In the genomic region with DNA sequence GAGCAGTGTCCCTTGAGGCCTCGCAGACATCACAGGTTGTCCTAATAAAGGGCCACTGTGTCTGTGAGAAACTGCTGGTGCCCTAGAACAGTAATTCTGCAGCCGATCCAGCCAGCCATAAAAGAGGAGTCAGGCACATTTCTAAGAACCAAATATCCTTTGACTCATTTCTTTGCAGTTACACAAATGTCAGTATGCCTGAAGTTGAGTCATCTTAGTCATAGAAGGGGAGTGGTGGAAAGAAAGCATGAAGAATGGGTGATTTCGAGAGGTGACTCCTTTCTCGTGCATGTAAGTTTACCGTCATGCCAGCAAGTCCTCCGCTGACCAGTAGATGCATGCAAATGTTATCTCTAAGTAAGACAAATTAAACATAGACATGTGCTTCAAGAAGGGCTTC, we compare ENCODE assay signal across 14 cellular contexts.
DNase-seq lines count a peak whose midpoint lies in the region; ATAC-seq and TF ChIP-seq lines count a peak whose summit lies in the region.
"Had no signal": no experiment of that assay in that cellular context is flagged by ENCODE, and none has a peak within 500 bp of the region (broad histone marks: within the 10 kb centered on the region; RNA-seq: fewer than 3 reads in every experiment).

No MANE protein-coding gene starts in this region.

- H3K27me3 Mint-ChIP-seq in T-helper 1 cell treated with Interleukin-12 subunit alpha and Interleukin-12 subunit beta and Interleukin-4 antibody, amounts not matched to agents 30 μg/mL and 1 μg/mL, for 36 hours (ENCODE audit: low read depth), result no peaks in the 10 kb centered on the region

- H3K9me2 ChIP-seq in GM23248 (ENCODE audit: insufficient read depth), result no peaks in the 10 kb centered on the region

- H3K4me3 ChIP-seq in GM23248 (no peak overlapping the region), fibroblast of mammary gland (ENCODE audit: control insufficient read depth, low read depth, low read length) (no peak overlapping the region), body of pancreas (no peak overlapping the region)
- H3K4me3 ChIP-seq: stomach had no signal

- no peaks in the 10 kb centered on the region for H3K36me3 Mint-ChIP-seq in T-helper 1 cell treated with Interleukin-12 subunit alpha and Interleukin-12 subunit beta and Interleukin-4 antibody, amounts not matched to agents 30 μg/mL and 1 μg/mL, for 36 hours (ENCODE audit: low read depth)
- H3K36me3 Mint-ChIP-seq: naive thymus-derived CD8-positive, alpha-beta T cell had no signal

- H3K27ac Mint-ChIP-seq in T-helper 1 cell treated with Interleukin-12 subunit alpha and Interleukin-12 subunit beta and Interleukin-4 antibody, amounts not matched to agents 30 μg/mL and 1 μg/mL, for 36 hours, result peak overlapping the region; percentile 38
- H3K27ac Mint-ChIP-seq: activated naive CD4-positive, alpha-beta T cell treated with anti-CD3 and anti-CD28 coated beads for 36 hours; naive thymus-derived CD8-positive, alpha-beta T cell had no signal

- peak overlapping the region; percentile 30 for H3K4me2 ChIP-seq in GM23248 (ENCODE audit: unreplicated experiment)

- H3K36me3 ChIP-seq in GM23248 (ENCODE audit: low read depth) (no peaks in the 10 kb centered on the region), body of pancreas (replicated peaks in 1 of 2; ENCODE audit: insufficient read depth in 1 of 2, low read depth in 2 of 2) (no peaks in the 10 kb centered on the region)
- H3K36me3 ChIP-seq: stomach, WERI-Rb-1 had no signal

- DNase-seq in AG08395 (ENCODE audit: low spot score) (peak; percentile 73), GM23248 (peak; percentile 92), fibroblast of mammary gland (ENCODE audit: low read depth) (peak; percentile 87), NCI-H510A (lab: John Stamatoyannopoulos, UW) (no peak), body of pancreas (no peak)
- no peak for DNase-seq in stimulated activated CD4-positive, alpha-beta T cell treated with anti-CD3 and anti-CD28 coated beads, Interleukin-2, amount 100 ng/mL, for 24 hours
- DNase-seq: activated naive CD4-positive, alpha-beta T cell treated with anti-CD3 and anti-CD28 coated beads for 36 hours; effector CD8-positive, alpha-beta T cell; naive thymus-derived CD8-positive, alpha-beta T cell; NCI-H2081 treated with DMSO at 0.1 percent for 48 hours; stomach; WERI-Rb-1 had no signal

- H3K9ac ChIP-seq in GM23248, result no peak overlapping the region

- no peak for TF ChIP-seq POLR2A in body of pancreas (IDR thresholded peaks at IDR 0.05)

- peaks cover 9% of the 10 kb centered on the region for H3F3A ChIP-seq in GM23248 (ENCODE audit: insufficient read depth)

- H3K4me3 Mint-ChIP-seq in T-helper 1 cell treated with Interleukin-12 subunit alpha and Interleukin-12 subunit beta and Interleukin-4 antibody, amounts not matched to agents 30 μg/mL and 1 μg/mL, for 36 hours, result no peak overlapping the region
- H3K4me3 Mint-ChIP-seq: activated naive CD4-positive, alpha-beta T cell treated with anti-CD3 and anti-CD28 coated beads for 36 hours; naive thymus-derived CD8-positive, alpha-beta T cell had no signal

- no peak overlapping the region for H3K27ac ChIP-seq in GM23248
- H3K27ac ChIP-seq in body of pancreas, result no peak overlapping the region
- H3K27ac ChIP-seq: stomach, WERI-Rb-1 had no signal

- in situ Hi-C loops in GM23248 (cut with MboI), result loop anchor here (25.0 kb wide), 1 partner anchor 849 kb away; no protein-coding TSS in a partner anchor

- H2AFZ ChIP-seq in GM23248, result no peak overlapping the region

- H3K9me3 ChIP-seq in GM23248 (ENCODE audit: low read depth) (no peaks in the 10 kb centered on the region), body of pancreas (no peaks in the 10 kb centered on the region)
- H3K9me3 ChIP-seq: stomach had no signal

- TF ChIP-seq CTCF in fibroblast of mammary gland (conservative IDR thresholded peaks at IDR 0.05; ENCODE audit: control insufficient read depth, insufficient read depth, low read depth, low read length), result no peak
- TF ChIP-seq CTCF in body of pancreas (IDR thresholded peaks at IDR 0.05), result no peak

- H4K20me1 ChIP-seq in GM23248 (ENCODE audit: insufficient read depth), result no peaks in the 10 kb centered on the region

- peaks cover 2% of the 10 kb centered on the region for H3K9me3 Mint-ChIP-seq in T-helper 1 cell treated with Interleukin-12 subunit alpha and Interleukin-12 subunit beta and Interleukin-4 antibody, amounts not matched to agents 30 μg/mL and 1 μg/mL, for 36 hours
- H3K9me3 Mint-ChIP-seq: activated naive CD4-positive, alpha-beta T cell treated with anti-CD3 and anti-CD28 coated beads for 36 hours had no signal

- H3K79me2 ChIP-seq in GM23248 (ENCODE audit: insufficient read depth), result no peaks in the 10 kb centered on the region

- WGBS in GM23248 (ENCODE audit: low coverage in 1 of 2, low lambda C conversion rate in 2 of 2, missing lambda C conversion rate in 2 of 2), 2 experiments, result 38 to 40% methylated on average over 6 of the region's 6 CpGs
- WGBS in body of pancreas, 2 donors, result 91 to 92% methylated on average over 6 of the region's 6 CpGs

- H3K4me1 ChIP-seq in GM23248 (ENCODE audit: insufficient read depth) (peaks cover 9% of the 10 kb centered on the region), body of pancreas (no peaks in the 10 kb centered on the region)
- H3K4me1 ChIP-seq: stomach had no signal

- H3K4me1 Mint-ChIP-seq in T-helper 1 cell treated with Interleukin-12 subunit alpha and Interleukin-12 subunit beta and Interleukin-4 antibody, amounts not matched to agents 30 μg/mL and 1 μg/mL, for 36 hours (ENCODE audit: low read depth), result peaks cover 11% of the 10 kb centered on the region

- ATAC-seq in GM21529 (IDR thresholded peaks at IDR 0.05; ENCODE audit: unreplicated experiment) (no peak), body of pancreas (no peak)
- ATAC-seq: naive thymus-derived CD8-positive, alpha-beta T cell had no signal

- H3K27me3 ChIP-seq in GM23248 (replicated peaks; ENCODE audit: insufficient read depth) (no peaks in the 10 kb centered on the region), body of pancreas (no peaks in the 10 kb centered on the region)
- H3K27me3 ChIP-seq: stomach had no signal

- intact Hi-C loops in body of pancreas (cut with DNase I), result no loop called here

Comparison
In these comparisons a context has a peak if more than half of its experiments do, and no peak if none do; other contexts are left out.
1. DNase-seq: peak in AG08395 (single experiment), GM23248 (single experiment) and fibroblast of mammary gland (single experiment); none in NCI-H510A (single experiment), stimulated activated CD4-positive, alpha-beta T cell treated with anti-CD3 and anti-CD28 coated beads, Interleukin-2, amount 100 ng/mL, for 24 hours (0 of 2) and body of pancreas (0 of 4).